ENCODE assay signal across 7 cellular contexts in genomic region chr3:44712455-44713075, GRCh38. TPM values are rescaled to one million over a fixed set of nuclear protein-coding genes. Genes with fewer than 3 reads are reported as not detected.
DNase-seq lines count a peak whose midpoint lies in the region; ATAC-seq and TF ChIP-seq lines count a peak whose summit lies in the region.

TSS of gene ZNF502 (plus strand) at chr3:44712660. CDS start at chr3:44720262, 7,602 bp downstream.

- RAD21 ChIA-PET in HCT116 (lab: Charles Lee; ENCODE audit: low non-redundant PET in 1 of 2, low total read pairs in 2 of 2, uncharacterized antibody in 2 of 2, unreplicated experiment in 2 of 2), result no interaction called here

- intact Hi-C loops in HCT116 (cut with micrococcal nuclease), result no loop called here

- POLR2A ChIA-PET in HCT116 (lab: Charles Lee), result no interaction called here

- peak within 1 kb of the TSS; percentile 54 to 66 for H3K4me3 ChIP-seq in HCT116 (replicated peaks in 1 of 2; ENCODE audit: low read depth in 1 of 2, low read length in 2 of 2)
- H3K4me3 ChIP-seq in SJCRH30, result peak within 1 kb of the TSS; percentile 59
- H3K4me3 ChIP-seq in subcutaneous abdominal adipose tissue (ENCODE audit: low read depth in 1 of 5, low read length in 5 of 5), result peak within 1 kb of the TSS; percentile 88 to 96 (median 92)

- H4K20me1 ChIP-seq in HCT116 (ENCODE audit: insufficient read depth), result no peaks in the 10 kb centered on the region

- TF ChIP-seq POLR2A in HCT116 (IDR thresholded peaks at IDR 0.05; ENCODE audit: borderline replicate concordance, extremely low read depth, insufficient read depth, insufficient read length), result no peak

- peaks cover 13% of the 10 kb centered on the region for H3K27me3 Mint-ChIP-seq in activated naive CD8-positive, alpha-beta T cell

- H3K79me2 ChIP-seq in HCT116 (ENCODE audit: insufficient read depth, low read length), result no peaks in the 10 kb centered on the region

- H3K4me2 ChIP-seq in HCT116 (ENCODE audit: low read length), result peak within 1 kb of the TSS; percentile 71

- no peaks in the 10 kb centered on the region for H3K36me3 ChIP-seq in HCT116 (ENCODE audit: control insufficient read depth in 1 of 2, insufficient read depth in 2 of 2, low read length in 2 of 2)
- H3K36me3 ChIP-seq in SJCRH30, result no peaks in the 10 kb centered on the region
- H3K36me3 ChIP-seq in subcutaneous abdominal adipose tissue (ENCODE audit: control insufficient read depth in 5 of 5, insufficient read depth in 5 of 5, low read length in 5 of 5), result peaks cover 0 to 7% (median 4%) of the 10 kb centered on the region in 5 donors

- H3K9ac ChIP-seq in HCT116 (ENCODE audit: low read length) (peak within 1 kb of the TSS; percentile 52), subcutaneous abdominal adipose tissue (ENCODE audit: low read length in 5 of 5) (peak within 1 kb of the TSS; percentile 22 to 93 (median 76))

- no peaks in the 10 kb centered on the region for H3K4me1 ChIP-seq in HCT116 (ENCODE audit: control insufficient read depth in 1 of 2, insufficient read depth in 2 of 2, low read length in 2 of 2)
- no peaks in the 10 kb centered on the region for H3K4me1 ChIP-seq in SJCRH30
- peaks cover 0 to 14% (median 11%) of the 10 kb centered on the region in 5 donors for H3K4me1 ChIP-seq in subcutaneous abdominal adipose tissue (ENCODE audit: control insufficient read depth in 5 of 5, insufficient read depth in 5 of 5, low read length in 5 of 5)

- peak within 1 kb of the TSS; percentile 46; the same call in 1 of the 2 replicates for H3K27ac ChIP-seq in HCT116 (ENCODE audit: low read depth, low read length)
- H3K27ac ChIP-seq in SJCRH30, result no peak within 1 kb of the TSS
- H3K27ac ChIP-seq in subcutaneous abdominal adipose tissue (ENCODE audit: low read depth, low read length), result peak within 1 kb of the TSS; percentile 77

- peak within 1 kb of the TSS; percentile 84 for H2AFZ ChIP-seq in HCT116 (ENCODE audit: low read depth, low read length, poor library complexity, severe bottlenecking)

- DNase-seq in HCT116 (ENCODE audit: low read depth, low spot score) (peak; percentile 66), SJCRH30 (peak; percentile 55 to 64), globus pallidus (ENCODE audit: low spot score) (peak; percentile 81), non-pigmented ciliary epithelial cell (ENCODE audit: low read depth) (peak; percentile 56)

- TSS peak; percentile 62 for BruUV-seq in HCT116 (replicated peaks; lab: Mats Ljungman, UMichigan)

- H3K4me3 Mint-ChIP-seq in activated naive CD8-positive, alpha-beta T cell, result peak within 1 kb of the TSS; percentile 93

- H3K27me3 ChIP-seq in HCT116 (ENCODE audit: insufficient read depth, low read length), result no peaks in the 10 kb centered on the region
- H3K27me3 ChIP-seq in SJCRH30, result no peaks in the 10 kb centered on the region
- peaks cover 0 to 11% (median 4%) of the 10 kb centered on the region in 5 donors for H3K27me3 ChIP-seq in subcutaneous abdominal adipose tissue (ENCODE audit: control insufficient read depth in 5 of 5, insufficient read depth in 4 of 5, low read length in 5 of 5)

- peaks cover 16% of the 10 kb centered on the region for H3K4me1 Mint-ChIP-seq in activated naive CD8-positive, alpha-beta T cell (ENCODE audit: low read depth)

- H3K27ac Mint-ChIP-seq in activated naive CD8-positive, alpha-beta T cell, result peak within 1 kb of the TSS; percentile 41

- H3K9me3 ChIP-seq in HCT116 (ENCODE audit: control insufficient read depth in 1 of 2, insufficient read depth in 1 of 2, low read depth in 1 of 2, low read length in 2 of 2), result peaks cover 12 to 15% of the 10 kb centered on the region in 2 experiments; a peak in 3 of 4 replicates
- peaks cover 4% of the 10 kb centered on the region; the same call in 1 of the 2 replicates for H3K9me3 ChIP-seq in SJCRH30 (replicated peaks)
- peaks cover 6 to 39% (median 18%) of the 10 kb centered on the region in 5 donors for H3K9me3 ChIP-seq in subcutaneous abdominal adipose tissue (ENCODE audit: control insufficient read depth in 5 of 5, low read length in 5 of 5)

- no peak for TF ChIP-seq RAD21 in HCT116 (IDR thresholded peaks at IDR 0.05; ENCODE audit: low read depth)

- H3K9me3 Mint-ChIP-seq in activated naive CD8-positive, alpha-beta T cell (ENCODE audit: low read depth), result peaks cover 21% of the 10 kb centered on the region

- TF ChIP-seq CTCF in HCT116 (IDR thresholded peaks at IDR 0.05 in 2 of 3, conservative IDR thresholded peaks at IDR 0.05 in 1 of 3; ENCODE audit: borderline replicate concordance in 1 of 3, insufficient read depth in 1 of 3, low read depth in 2 of 3, low read length in 2 of 3), result no peak

- CTCF ChIA-PET in HCT116 (lab: Charles Lee), result no interaction called here

- peaks cover 45% of the 10 kb centered on the region for H3K36me3 Mint-ChIP-seq in activated naive CD8-positive, alpha-beta T cell

- ATAC-seq in HCT116 (peak; percentile 93), GM21576 (IDR thresholded peaks at IDR 0.05; ENCODE audit: unreplicated experiment) (no peak)

- H3K9me2 ChIP-seq in HCT116 (ENCODE audit: insufficient read depth), result no peaks in the 10 kb centered on the region

TF ChIP-seq in HCT116, 20 proteins besides CTCF, POLR2A, EP300 and RAD21:
- TF ChIP-seq POLR2AphosphoS5 (IDR thresholded peaks at IDR 0.05; ENCODE audit: low read depth, low read length) (peak; percentile 41; the same call in 1 of the 2 replicates), SRF (IDR thresholded peaks at IDR 0.05; ENCODE audit: low read depth) (peak; percentile 72), EZH2phosphoT487 (IDR thresholded peaks at IDR 0.05; ENCODE audit: borderline replicate concordance) (no peak), JUND (IDR thresholded peaks at IDR 0.05) (no peak), TCF7L2 (IDR thresholded peaks at IDR 0.05; ENCODE audit: borderline replicate concordance, extremely low read depth, insufficient read depth, insufficient read length) (no peak), MAX (IDR thresholded peaks at IDR 0.05) (peak; percentile 35; the same call in 1 of the 2 replicates), ATF3 (IDR thresholded peaks at IDR 0.05) (no peak)

RNA-seq across cellular contexts. Expression of gene ZNF502, which starts in this region (rescaled TPM):
- 1.5 TPM for total RNA-seq in HCT116 (2021; ENCODE audit: unreplicated experiment)
- 0.74 and 1.3 TPM in 2 replicates for polyA plus RNA-seq in HCT116 (2012)
- total RNA-seq in SJCRH30 (2014; rRNA removed; shearing (Covaris generic)), result 1.0 and 1.2 TPM in 2 replicates
